ENCODE assay signal across 1 cellular context in the genomic region with DNA sequence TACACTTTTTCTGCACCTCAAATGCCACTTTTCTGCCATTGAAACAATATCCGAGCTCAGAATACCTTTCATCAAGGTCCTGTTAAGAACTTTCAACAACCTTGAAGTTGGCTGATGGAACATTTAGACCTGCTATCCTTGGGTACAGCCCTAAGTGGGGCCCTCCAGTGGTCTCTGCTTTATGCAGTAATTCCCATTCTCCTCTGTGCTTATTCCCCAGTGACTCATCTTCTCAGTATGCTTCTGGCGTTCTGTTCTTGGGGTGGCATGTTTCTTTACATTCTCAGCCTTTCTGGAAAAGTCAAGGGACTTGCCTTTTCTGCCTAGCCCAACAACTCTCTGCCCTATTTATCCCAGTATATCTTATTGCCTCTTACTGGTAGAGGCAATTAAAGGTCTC.
A peak's percentile ranks its signal among the peaks of the same experiment; 100 is the strongest.
TF ChIP-seq lines count a peak whose summit lies in the region.

No MANE protein-coding gene starts in this region.

TF ChIP-seq in endothelial cell of umbilical vein, 7 proteins besides CTCF, POLR2A, EP300 and RAD21:
- TF ChIP-seq FOS (IDR thresholded peaks at IDR 0.05; ENCODE audit: borderline replicate concordance, insufficient read depth, low read length) = peak; percentile 53
- TF ChIP-seq, protein P1, sequence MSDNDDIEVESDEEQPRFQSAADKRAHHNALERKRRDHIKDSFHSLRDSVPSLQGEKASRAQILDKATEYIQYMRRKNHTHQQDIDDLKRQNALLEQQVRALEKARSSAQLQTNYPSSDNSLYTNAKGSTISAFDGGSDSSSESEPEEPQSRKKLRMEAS (IDR thresholded peaks at IDR 0.05; ENCODE audit: insufficient read depth, insufficient read length) = no peak
- TF ChIP-seq JUN (IDR thresholded peaks at IDR 0.05; ENCODE audit: borderline replicate concordance, insufficient read depth, insufficient read length, low read depth) = peak; percentile 33
TF ChIP-seq in endothelial cell of umbilical vein: peak in this region for 2.
